In the genomic region with DNA sequence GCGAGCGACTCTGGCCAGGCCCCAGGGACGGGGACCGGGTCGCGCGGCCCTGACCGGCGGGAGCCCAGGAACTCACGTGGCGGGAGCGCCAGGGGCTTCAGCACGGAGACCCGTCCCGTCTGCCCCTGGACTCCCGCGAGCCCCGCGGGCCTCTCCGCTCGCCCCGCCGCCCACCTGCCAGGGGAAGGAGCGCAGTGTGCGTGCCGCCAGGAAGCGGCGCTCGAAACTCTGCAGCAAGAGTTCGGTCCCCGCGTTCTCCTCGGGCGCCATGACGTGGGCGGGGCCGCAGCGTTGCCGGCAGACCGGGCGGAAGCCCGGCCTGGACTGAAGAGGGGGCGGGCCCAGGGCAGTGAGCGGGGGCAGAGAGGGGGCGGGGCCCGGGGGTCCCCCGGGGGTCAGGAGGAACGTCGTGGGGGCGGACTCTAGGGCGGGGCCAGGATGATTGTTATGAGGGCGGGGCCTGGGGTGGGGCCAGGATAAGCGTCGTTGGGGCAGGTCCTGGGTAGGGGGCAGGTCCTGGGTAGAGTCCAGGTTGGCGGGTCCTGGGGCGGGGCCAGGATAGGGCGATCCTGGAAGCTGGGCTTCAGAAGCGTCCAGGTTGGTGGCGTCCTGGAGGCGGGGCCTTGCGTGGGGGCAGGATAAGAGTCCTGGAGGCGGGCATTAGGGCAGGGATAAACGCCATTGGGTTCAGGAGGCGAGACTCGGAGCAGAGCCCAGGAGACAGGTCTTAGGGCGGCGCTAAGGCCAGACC, we compare ENCODE assay signal across 8 cellular contexts. TPM values are rescaled to one million over a fixed set of nuclear protein-coding genes. Genes with fewer than 3 reads are reported as not detected.
DNase-seq lines count a peak whose midpoint lies in the region; ATAC-seq and TF ChIP-seq lines count a peak whose summit lies in the region.
"Not testable (repeated sequence)": the region's sequence is repeated elsewhere in the genome, so short reads cannot be mapped to it uniquely, and the experiment has no call there.

A gene with protein sequence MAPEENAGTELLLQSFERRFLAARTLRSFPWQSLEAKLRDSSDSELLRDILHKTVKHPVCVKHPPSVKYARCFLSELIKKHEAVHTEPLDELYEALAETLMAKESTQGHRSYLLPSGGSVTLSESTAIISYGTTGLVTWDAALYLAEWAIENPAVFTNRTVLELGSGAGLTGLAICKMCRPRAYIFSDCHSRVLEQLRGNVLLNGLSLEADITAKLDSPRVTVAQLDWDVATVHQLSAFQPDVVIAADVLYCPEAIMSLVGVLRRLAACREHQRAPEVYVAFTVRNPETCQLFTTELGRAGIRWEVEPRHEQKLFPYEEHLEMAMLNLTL (minus strand): TSS at position 326 of the 751 bp plus-strand sequence. CDS start 56 bp downstream, at position 270.

- peak within 1 kb of the TSS; percentile 90 to 97 for H3K27ac Mint-ChIP-seq in T-cell
- peak within 1 kb of the TSS; percentile 91 for H3K27ac Mint-ChIP-seq in type B pancreatic cell

- H3K27me3 ChIP-seq in heart right ventricle = not testable (repeated sequence)

- DNase-seq in NCI-H146 (lab: John Stamatoyannopoulos, UW) (peak; percentile 100), T-cell (peak in 18 of 34 experiments; percentile 6 to 97 (median 78)), amniotic stem cell (lab: John Stamatoyannopoulos, UW) (peak; percentile 100), heart right ventricle (peak; percentile 99 to 100), posterior cingulate gyrus (peak in 9 of 10 donors; percentile 97 to 100 (median 98)), type B pancreatic cell (ENCODE audit: extremely low spot score, unreplicated experiment) (peak; percentile 97)

- H3K4me3 Mint-ChIP-seq in T-cell (peak within 1 kb of the TSS; percentile 89 to 92 (median 89)), type B pancreatic cell (peak within 1 kb of the TSS; percentile 93)

- H3K36me3 Mint-ChIP-seq in T-cell, type B pancreatic cell: not testable (repeated sequence)

- not testable (repeated sequence) for H3K9me3 Mint-ChIP-seq in T-cell, type B pancreatic cell

- H3K4me3 ChIP-seq in GM12875 (ENCODE audit: low read depth, low read length) = peak within 1 kb of the TSS; percentile 70
- peak within 1 kb of the TSS; percentile 56 to 97 (median 80) for H3K4me3 ChIP-seq in heart right ventricle

- WGBS in heart right ventricle, 2 donors = 0% methylated on average over 55 to 67 of the region's 67 CpGs

- H3K27ac ChIP-seq in heart right ventricle = peak within 1 kb of the TSS; percentile 8 to 91 (median 84)

- ATAC-seq in HG02852 (IDR thresholded peaks at IDR 0.05; ENCODE audit: unreplicated experiment) = peak; percentile 98
- peak; percentile 94 to 98 (median 96) for ATAC-seq in T-cell (replicated peaks in 1 of 4)
- peak; percentile 100 for ATAC-seq in heart right ventricle

- H3K4me1 Mint-ChIP-seq in T-cell = peaks cover 10 to 18% (median 14%) of the 10 kb centered on the region in 3 donors
- not testable (repeated sequence) for H3K4me1 Mint-ChIP-seq in type B pancreatic cell (ENCODE audit: unreplicated experiment)

- H3K36me3 ChIP-seq in heart right ventricle = not testable (repeated sequence)

- not testable (repeated sequence) for TF ChIP-seq CTCF in GM12875 (IDR thresholded peaks at IDR 0.05; ENCODE audit: borderline replicate concordance, insufficient read depth, low read depth, low read length); heart right ventricle (IDR thresholded peaks at IDR 0.05); type B pancreatic cell (conservative IDR thresholded peaks at IDR 0.05)

- peaks cover 0 to 15% (median 5%) of the 10 kb centered on the region in 9 donors for H3K4me1 ChIP-seq in heart right ventricle

- H3K9me3 ChIP-seq in heart right ventricle = not testable (repeated sequence)

- intact Hi-C loops in heart right ventricle (cut with DNase I); posterior cingulate gyrus (cut with DNase I): not testable (repeated sequence)

- not testable (repeated sequence) for H3K27me3 Mint-ChIP-seq in T-cell, type B pancreatic cell

- POLR2A ChIA-PET in T-cell (lab: Charles Lee) = not testable (repeated sequence)

- CTCF ChIA-PET in T-cell (lab: Charles Lee) = interaction anchor here in 1 of 2 donors (0.6 to 1.0 kb wide), 2 partner anchors 25 to 473 kb away, joined by 3 to 4 read pairs; a partner anchor contains a TSS

RNA-seq across cellular contexts. Expression of the gene that starts here (rescaled TPM):
- total RNA-seq in T-cell = 10 to 100 TPM in 3 of 5 donors, 1 to 10 TPM in 2; 3.6 to 16.1 (median 11.7) TPM
- 10 to 100 TPM in 1 of 10 donors, 1 to 10 TPM in 9; 3.9 to 10.3 (median 6.3) TPM for total RNA-seq in heart right ventricle
- polyA plus RNA-seq in heart right ventricle = 1 to 10 TPM; 2.6 to 9.2 TPM
- 10.1 and 16.5 TPM in 2 replicates for total RNA-seq in type B pancreatic cell (ENCODE audit: low replicate concordance)

Comparison
In these comparisons a context has a peak if more than half of its experiments do, and no peak if none do; other contexts are left out.
1. Peak in every context shown above with its lines: DNase-seq, ATAC-seq, H3K4me3 ChIP-seq and H3K27ac ChIP-seq.